ENCODE assay signal across 9 cellular contexts in the genomic region with DNA sequence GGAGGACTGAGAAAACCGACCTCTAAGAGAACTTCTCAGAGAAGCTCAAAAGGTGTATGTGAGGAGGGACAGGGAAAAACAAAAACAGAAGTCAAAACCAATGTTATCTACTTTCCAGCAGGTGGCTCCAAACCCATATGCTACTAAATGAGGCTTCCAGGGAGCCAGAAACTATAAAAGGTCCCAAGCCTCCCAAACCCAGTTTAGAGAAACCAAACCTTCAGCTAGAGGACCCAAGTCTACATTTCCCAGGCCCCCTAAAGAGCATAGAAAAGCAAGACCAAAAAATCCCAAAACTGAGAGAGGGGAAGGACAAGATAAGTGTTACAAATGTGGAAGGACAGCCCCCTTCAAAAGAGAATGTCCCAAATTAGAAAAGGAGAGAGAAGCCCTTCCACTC. TPM values are rescaled to one million over a fixed set of nuclear protein-coding genes. Genes with fewer than 3 reads are reported as not detected.
A peak's percentile ranks its signal among the peaks of the same experiment; 100 is the strongest.
DNase-seq lines count a peak whose midpoint lies in the region; ATAC-seq and TF ChIP-seq lines count a peak whose summit lies in the region.
"Had no signal": no experiment of that assay in that cellular context is flagged by ENCODE, and none has a peak within 500 bp of the region (broad histone marks: within the 10 kb centered on the region; RNA-seq: fewer than 3 reads in every experiment).

No MANE protein-coding gene starts in this region.

- H3K27me3 ChIP-seq in NT2/D1 (ENCODE audit: insufficient read depth, insufficient read length) = no peaks in the 10 kb centered on the region
- no peaks in the 10 kb centered on the region for H3K27me3 ChIP-seq in lung (ENCODE audit: control insufficient read depth, insufficient read depth)

- peak; percentile 22 for DNase-seq in Caki2 (ENCODE audit: low read depth)
- peak; percentile 27 for DNase-seq in NT2/D1 (ENCODE audit: low read depth, low spot score)
- DNase-seq in dedifferentiated amniotic fluid mesenchymal stem cell (ENCODE audit: extremely low spot score) = peak; percentile 26
- no peak for DNase-seq in lung (ENCODE audit: low spot score)

- in situ Hi-C loops in Caki2 (cut with HindIII; ENCODE audit: low pct_unique_long_range_greater_than_20kb, low sequenced_read_pairs) = no loop called here

- 14% methylated on average over 1 of the region's 1 CpG for WGBS in lung, 2 donors

- TF ChIP-seq CTCF in lung (IDR thresholded peaks at IDR 0.05; ENCODE audit: control extremely low read depth, extremely low read depth) = peak; percentile 59

- H3K27ac ChIP-seq in lung (ENCODE audit: low read depth in 1 of 2, low read length in 1 of 2) = no peak overlapping the region

- H3K4me1 ChIP-seq in NT2/D1 (ENCODE audit: insufficient read depth, insufficient read length) (no peaks in the 10 kb centered on the region), lung (ENCODE audit: control insufficient read depth in 2 of 2, insufficient read depth in 2 of 2, low read length in 2 of 2) (no peaks in the 10 kb centered on the region)

- no peak overlapping the region for H3K9ac ChIP-seq in NT2/D1 (ENCODE audit: insufficient read length, low read depth)

- ATAC-seq in GM19455 (IDR thresholded peaks at IDR 0.05; ENCODE audit: unreplicated experiment) (peak; percentile 51), lung (ENCODE audit: insufficient read depth, low FRiP score) (no peak), HG03045 (IDR thresholded peaks at IDR 0.05; ENCODE audit: unreplicated experiment) (no peak), HG03175 (IDR thresholded peaks at IDR 0.05; ENCODE audit: unreplicated experiment) (no peak), HG03039 (IDR thresholded peaks at IDR 0.05; ENCODE audit: unreplicated experiment) (no peak)

- no peak overlapping the region for H3K4me3 ChIP-seq in NT2/D1 (ENCODE audit: insufficient read length, low read depth)
- no peak overlapping the region for H3K4me3 ChIP-seq in lung

- H3K9me3 ChIP-seq in NT2/D1 (ENCODE audit: insufficient read depth, low read length) (peaks cover 8% of the 10 kb centered on the region; the same call in 1 of the 2 replicates), lung (ENCODE audit: control insufficient read depth in 2 of 2, insufficient read depth in 1 of 2, low read length in 1 of 2) (no peaks in the 10 kb centered on the region)

- H3K36me3 ChIP-seq in NT2/D1 (ENCODE audit: insufficient read depth, insufficient read length, low read length) (no peaks in the 10 kb centered on the region), lung (ENCODE audit: control insufficient read depth in 2 of 2, insufficient read depth in 2 of 2, low read length in 2 of 2) (no peaks in the 10 kb centered on the region)

RNA-seq across cellular contexts. Expression of a gene that starts 3.7 kb away (rescaled TPM):
- total RNA-seq in Caki2 (2014; rRNA removed; shearing (Covaris generic); ENCODE audit: low replicate concordance) = not detected in 2 replicates
- under 1 TPM in 1 of 2 donors, not detected in 1; 0.49 TPM for total RNA-seq in lung
- polyA plus RNA-seq in lung = 1 to 10 TPM; 1.9 to 2.4 TPM
- total RNA-seq: pulmonary artery endothelial cell had no signal

RNA-seq across cellular contexts. Expression of a gene that starts 12.4 kb away (rescaled TPM):
- total RNA-seq in Caki2 (2014; rRNA removed; shearing (Covaris generic); ENCODE audit: low replicate concordance) = not detected in 2 replicates
- total RNA-seq in lung = 100 to 1,000 TPM in 1 of 2 donors, 1 to 10 TPM in 1; 8.0 to 450 TPM
- polyA plus RNA-seq in lung = 1,000 to 10,000 TPM in 1 of 2 donors, 100 to 1,000 TPM in 1; 673 to 1,570 TPM
- total RNA-seq: pulmonary artery endothelial cell had no signal

RNA-seq across cellular contexts. Expression of a gene that starts 26.7 kb away (rescaled TPM):
- 12.9 and 14.3 TPM in 2 replicates for total RNA-seq in Caki2 (2014; rRNA removed; shearing (Covaris generic); ENCODE audit: low replicate concordance)
- 10 to 100 TPM; 14.2 to 17.7 TPM for total RNA-seq in lung
- 10 to 100 TPM in 1 of 2 donors, 1 to 10 TPM in 1; 5.4 to 11.2 TPM for polyA plus RNA-seq in lung

RNA-seq across cellular contexts. Expression of a gene that starts 26.9 kb away (rescaled TPM):
- total RNA-seq in Caki2 (2014; rRNA removed; shearing (Covaris generic); ENCODE audit: low replicate concordance) = 33.2 and 44.9 TPM in 2 replicates
- total RNA-seq in lung = 10 to 100 TPM; 39.6 to 62.3 TPM
- polyA plus RNA-seq in lung = 10 to 100 TPM; 45.2 to 45.9 TPM

RNA-seq across cellular contexts. Expression of a gene that starts 58.2 kb away (rescaled TPM):
- 3.5 and 8.4 TPM in 2 replicates for total RNA-seq in Caki2 (2014; rRNA removed; shearing (Covaris generic); ENCODE audit: low replicate concordance)
- 10 to 100 TPM in 1 of 2 donors, 1 to 10 TPM in 1; 8.5 to 14.0 TPM for total RNA-seq in lung
- 10 to 100 TPM in 1 of 2 donors, 1 to 10 TPM in 1; 8.4 to 11.8 TPM for polyA plus RNA-seq in lung
